In the genomic region with DNA sequence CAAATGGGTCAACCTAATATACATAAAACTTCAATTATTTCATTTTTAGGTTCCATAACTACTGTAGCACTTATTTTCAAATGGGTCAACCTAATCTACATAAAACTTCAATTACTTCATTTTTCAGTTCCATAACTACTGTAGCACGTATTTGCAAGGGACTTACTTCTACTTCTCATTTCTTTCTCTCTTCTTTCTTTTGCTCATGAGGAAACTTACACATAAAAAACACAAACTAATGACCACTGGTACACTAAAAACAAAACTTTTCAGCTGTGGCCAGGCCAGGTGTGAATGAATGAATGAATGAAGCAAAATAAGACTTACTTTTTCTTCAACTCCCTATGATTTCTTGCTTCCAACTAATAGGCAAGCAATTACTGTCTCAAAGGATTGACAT, we compare ENCODE assay signal across 28 cellular contexts. TPM values are rescaled to one million over a fixed set of nuclear protein-coding genes. Genes with fewer than 3 reads are reported as not detected.
DNase-seq lines count a peak whose midpoint lies in the region; ATAC-seq, FAIRE-seq and TF ChIP-seq lines count a peak whose summit lies in the region.
"Had no signal": no experiment of that assay in that cellular context is flagged by ENCODE, and none has a peak within 500 bp of the region (broad histone marks: within the 10 kb centered on the region; RNA-seq: fewer than 3 reads in every experiment).

No MANE protein-coding gene starts in this region.

- H3K9me3 ChIP-seq in astrocyte (ENCODE audit: insufficient read depth, low read depth, low read length), result no peaks in the 10 kb centered on the region
- no peaks in the 10 kb centered on the region for H3K9me3 ChIP-seq in aorta (ENCODE audit: control insufficient read depth, low read length)
- H3K9me3 ChIP-seq: BLaER1, SK-N-SH had no signal

- H3K9me3 Mint-ChIP-seq in astrocyte (ENCODE audit: unreplicated experiment), result no peaks in the 10 kb centered on the region
- H3K9me3 Mint-ChIP-seq: IgD-negative memory B cell; T-helper 1 cell treated with Interleukin-12 subunit alpha and Interleukin-12 subunit beta and Interleukin-4 antibody, amounts not matched to agents 30 μg/mL and 1 μg/mL, for 36 hours had no signal

- H3K27me3 Mint-ChIP-seq in astrocyte (ENCODE audit: low read depth, unreplicated experiment), result no peaks in the 10 kb centered on the region

- DNase-seq in GM12865 (ENCODE audit: low read depth) (peak; percentile 10), astrocyte (ENCODE audit: low read depth) (no peak), HTR-8/SVneo (ENCODE audit: insufficient read length, low spot score) (no peak), aorta (no peak)
- no peak for DNase-seq in NK-92 treated with Interleukin-12 subunit alpha and Interleukin-12 subunit beta, amount 100 ng/mL, for 24 hours (lab: John Stamatoyannopoulos, UW)
- no peak for DNase-seq in activated effector memory CD4-positive, alpha-beta T cell treated with anti-CD3 and anti-CD28 coated beads, Interleukin-2, amount 50 U/mL, for 16 hours
- DNase-seq: CD4-positive, CD25-positive, alpha-beta regulatory T cell; DMS153; DND-41; MM.1S; NCI-H1417 treated with DMSO at 0.1 percent for 48 hours; NCI-H1694 treated with DMSO at 0.1 percent for 48 hours; NCI-H2081 treated with DMSO at 0.1 percent for 48 hours; NCI-H2171; NCI-H226; NCI-H510A; NCI-H69; SK-N-SH; SW 1271; T-helper 9 cell had no signal

- H3K27ac ChIP-seq in astrocyte (ENCODE audit: low read depth, low read length), result no peak overlapping the region
- no peak overlapping the region for H3K27ac ChIP-seq in aorta (ENCODE audit: low read depth in 1 of 2, low read length in 2 of 2)
- H3K27ac ChIP-seq: BLaER1, KMS-11 had no signal

- peaks cover 5% of the 10 kb centered on the region for H3K79me2 ChIP-seq in astrocyte (ENCODE audit: insufficient read depth, low read length)

- H3K36me3 Mint-ChIP-seq in astrocyte (ENCODE audit: low read depth, unreplicated experiment), result peaks cover 8% of the 10 kb centered on the region
- H3K36me3 Mint-ChIP-seq: CD4-positive, CD25-positive, alpha-beta regulatory T cell had no signal

- no peak overlapping the region for H3K4me3 ChIP-seq in GM12865 (ENCODE audit: low read depth, low read length)
- H3K4me3 ChIP-seq in astrocyte (ENCODE audit: insufficient read depth, low read depth, low read length), result no peak overlapping the region
- no peak overlapping the region for H3K4me3 ChIP-seq in aorta (ENCODE audit: low read length in 2 of 2)
- H3K4me3 ChIP-seq: BLaER1 had no signal

- ATAC-seq in GM19351 (IDR thresholded peaks at IDR 0.05; ENCODE audit: unreplicated experiment), result peak; percentile 84
- peak; percentile 66 for ATAC-seq in HG02588 (IDR thresholded peaks at IDR 0.05; ENCODE audit: unreplicated experiment)
- ATAC-seq in aorta (ENCODE audit: low FRiP score), result no peak
- ATAC-seq: HCT116 had no signal

- H3K4me1 ChIP-seq in astrocyte (ENCODE audit: insufficient read depth, low read length) (no peaks in the 10 kb centered on the region), aorta (ENCODE audit: control insufficient read depth in 1 of 2, insufficient read depth in 2 of 2, low read length in 2 of 2) (peaks cover 0 to 2% of the 10 kb centered on the region in 2 donors)
- H3K4me1 ChIP-seq: BLaER1 had no signal

- no peak overlapping the region for H3K9ac ChIP-seq in astrocyte (ENCODE audit: low read length)
- H3K9ac ChIP-seq: BLaER1, KMS-11, SK-N-SH had no signal

- no peaks in the 10 kb centered on the region for H3K4me1 Mint-ChIP-seq in astrocyte (ENCODE audit: low read depth, unreplicated experiment)

- no peak overlapping the region for H3K27ac Mint-ChIP-seq in astrocyte (ENCODE audit: unreplicated experiment)
- H3K27ac Mint-ChIP-seq: IgD-negative memory B cell; T-helper 1 cell treated with Interleukin-12 subunit alpha and Interleukin-12 subunit beta and Interleukin-4 antibody, amounts not matched to agents 30 μg/mL and 1 μg/mL, for 36 hours had no signal

- peaks cover 5% of the 10 kb centered on the region for H3K36me3 ChIP-seq in astrocyte (ENCODE audit: insufficient read depth, low read length)
- peaks cover 0 to 3% of the 10 kb centered on the region in 2 donors for H3K36me3 ChIP-seq in aorta (ENCODE audit: control insufficient read depth in 1 of 2, insufficient read depth in 2 of 2, low read length in 1 of 2)
- H3K36me3 ChIP-seq: BLaER1 had no signal

- TF ChIP-seq CTCF in GM12865 (IDR thresholded peaks at IDR 0.05; ENCODE audit: insufficient read depth, low read depth, low read length, missing control alignments) (no peak), astrocyte (IDR thresholded peaks at IDR 0.05; ENCODE audit: insufficient read depth, low read depth, low read length) (no peak)

- peak; percentile 34 for FAIRE-seq in astrocyte (lab: Jason Lieb, UNC)
- FAIRE-seq in HTR-8/SVneo (lab: Jason Lieb, UNC), result no peak
- FAIRE-seq: A204.1 had no signal

- 73 to 77% methylated on average over 1 of the region's 1 CpG for WGBS in aorta, 2 donors

- intact Hi-C loops in aorta (cut with DNase I), result no loop called here

- no peak overlapping the region for H3K4me2 ChIP-seq in astrocyte (ENCODE audit: low read length)
- H3K4me2 ChIP-seq: BLaER1, KMS-11, SK-N-SH had no signal

- H4K20me1 ChIP-seq in astrocyte (ENCODE audit: insufficient read depth, low read length), result peaks cover 4% of the 10 kb centered on the region
- H4K20me1 ChIP-seq: BLaER1 had no signal

- H3K4me3 Mint-ChIP-seq in astrocyte (ENCODE audit: unreplicated experiment), result no peak overlapping the region
- H3K4me3 Mint-ChIP-seq: CD4-positive, CD25-positive, alpha-beta regulatory T cell; IgD-negative memory B cell; T-helper 1 cell treated with Interleukin-12 subunit alpha and Interleukin-12 subunit beta and Interleukin-4 antibody, amounts not matched to agents 30 μg/mL and 1 μg/mL, for 36 hours had no signal

- H2AFZ ChIP-seq in astrocyte (ENCODE audit: low read depth, low read length), result no peak overlapping the region

- H3K27me3 ChIP-seq in astrocyte (ENCODE audit: insufficient read depth, low read length) (no peaks in the 10 kb centered on the region), aorta (ENCODE audit: control insufficient read depth in 1 of 2, insufficient read depth in 2 of 2, low read length in 1 of 2) (no peaks in the 10 kb centered on the region)
- H3K27me3 ChIP-seq: BLaER1 had no signal

RNA-seq across cellular contexts. Expression of a gene that starts 11.7 kb away (rescaled TPM):
- 8.1 and 9.9 TPM in 2 replicates for total RNA-seq in astrocyte
- total RNA-seq in aorta, result 10 to 100 TPM; 10.1 to 16.7 TPM
- polyA plus RNA-seq in aorta, result 1 to 10 TPM; 1.3 to 1.4 TPM
- polyA plus RNA-seq: SK-N-SH had no signal
